Comparison of ENCODE assay signal across 15 cellular contexts in genomic region chr2:162063281-162063680, GRCh38. TPM values are rescaled to one million over a fixed set of nuclear protein-coding genes. Genes with fewer than 3 reads are reported as not detected.
DNase-seq lines count a peak whose midpoint lies in the region; ATAC-seq lines count a peak whose summit lies in the region.
"Had no signal": no experiment of that assay in that cellular context is flagged by ENCODE, and none has a peak within 500 bp of the region (broad histone marks: within the 10 kb centered on the region; RNA-seq: fewer than 3 reads in every experiment).

No MANE protein-coding gene starts in this region.

- CTCF ChIA-PET in activated CD8-positive, alpha-beta memory T cell treated with anti-CD3 and anti-CD28 coated beads, Interleukin-2, amount 10 ng/mL, durations not matched to agents 7 days and 5 days (lab: Charles Lee): interaction anchor here (1.3 to 3.1 kb wide), 2 partner anchors 10 to 11 kb away, joined by 3 to 14 read pairs; partner anchors contain the start of gene DPP4

- DNase-seq in activated CD8-positive, alpha-beta memory T cell treated with anti-CD3 and anti-CD28 coated beads, Interleukin-2, amount 10 ng/mL, durations not matched to agents 7 days and 5 days: no peak
- no peak for DNase-seq in activated CD8-positive, alpha-beta memory T cell treated with anti-CD3 and anti-CD28 coated beads for 24 hours
- DNase-seq in activated naive CD4-positive, alpha-beta T cell treated with anti-CD3 and anti-CD28 coated beads, Interleukin-2, amount 50 U/mL, for 72 hours (ENCODE audit: low spot score in 2 of 2): no peak
- no peak for DNase-seq in naive thymus-derived CD8-positive, alpha-beta T cell
- DNase-seq in SHP77 (lab: John Stamatoyannopoulos, UW) (no peak), GM03348 (ENCODE audit: low spot score) (no peak), NCI-H526 treated with DMSO at 0.1 percent for 48 hours (lab: John Stamatoyannopoulos, UW) (no peak)
- DNase-seq: activated B cell treated with CpG ODN at 0.5 μM for 24 hours, DMS79 treated with DMSO at 0.1 percent for 48 hours, endodermal cell, mesendoderm, SK-N-SH, substantia nigra had no signal

- peaks cover 76% of the 10 kb centered on the region for H3K4me1 Mint-ChIP-seq in activated CD8-positive, alpha-beta memory T cell treated with anti-CD3 and anti-CD28 coated beads, Interleukin-2, amount 10 ng/mL, durations not matched to agents 7 days and 5 days
- peaks cover 27 to 68% (median 50%) of the 10 kb centered on the region in 4 donors for H3K4me1 Mint-ChIP-seq in naive thymus-derived CD8-positive, alpha-beta T cell

- H3K4me3 Mint-ChIP-seq in activated CD8-positive, alpha-beta memory T cell treated with anti-CD3 and anti-CD28 coated beads, Interleukin-2, amount 10 ng/mL, durations not matched to agents 7 days and 5 days: peak overlapping the region; percentile 53
- peak overlapping the region; percentile 62 to 87 (median 79) for H3K4me3 Mint-ChIP-seq in naive thymus-derived CD8-positive, alpha-beta T cell
- H3K4me3 Mint-ChIP-seq: activated B cell treated with CpG ODN at 0.5 μM for 24 hours, endodermal cell had no signal

- peak overlapping the region; percentile 85 for H3K27ac Mint-ChIP-seq in activated CD8-positive, alpha-beta memory T cell treated with anti-CD3 and anti-CD28 coated beads, Interleukin-2, amount 10 ng/mL, durations not matched to agents 7 days and 5 days
- peak overlapping the region; percentile 39 to 78 for H3K27ac Mint-ChIP-seq in activated naive CD4-positive, alpha-beta T cell treated with anti-CD3 and anti-CD28 coated beads, Interleukin-2, amount 50 U/mL, for 72 hours
- H3K27ac Mint-ChIP-seq in naive thymus-derived CD8-positive, alpha-beta T cell: peak overlapping the region; percentile 75 to 97 (median 93)
- H3K27ac Mint-ChIP-seq: endodermal cell had no signal

- peak; percentile 2 for ATAC-seq in activated CD8-positive, alpha-beta memory T cell treated with anti-CD3 and anti-CD28 coated beads, Interleukin-2, amount 10 ng/mL, durations not matched to agents 7 days and 5 days
- peak; percentile 5 for ATAC-seq in GM21423 (IDR thresholded peaks at IDR 0.05; ENCODE audit: unreplicated experiment)
- peak; percentile 8 to 49 for ATAC-seq in activated naive CD4-positive, alpha-beta T cell treated with anti-CD3 and anti-CD28 coated beads, Interleukin-2, amount 50 U/mL, for 72 hours
- peak in 1 of 2 donors; percentile 25 for ATAC-seq in naive thymus-derived CD8-positive, alpha-beta T cell
- ATAC-seq: gastroesophageal sphincter had no signal

- peaks cover 68% of the 10 kb centered on the region for H3K36me3 Mint-ChIP-seq in activated CD8-positive, alpha-beta memory T cell treated with anti-CD3 and anti-CD28 coated beads, Interleukin-2, amount 10 ng/mL, durations not matched to agents 7 days and 5 days
- H3K36me3 Mint-ChIP-seq in activated naive CD4-positive, alpha-beta T cell treated with anti-CD3 and anti-CD28 coated beads, Interleukin-2, amount 50 U/mL, for 72 hours: peaks cover 0 to 21% of the 10 kb centered on the region in 2 donors
- H3K36me3 Mint-ChIP-seq in naive thymus-derived CD8-positive, alpha-beta T cell: peaks cover 0 to 5% (median 2%) of the 10 kb centered on the region in 3 donors

- POLR2A ChIA-PET in naive thymus-derived CD8-positive, alpha-beta T cell (lab: Charles Lee): interaction anchor here (1.2 to 3.3 kb wide), 2 partner anchors 10 to 14 kb away, joined by 4 to 16 read pairs; partner anchors contain the start of gene DPP4

- no peaks in the 10 kb centered on the region for H3K9me3 Mint-ChIP-seq in activated CD8-positive, alpha-beta memory T cell treated with anti-CD3 and anti-CD28 coated beads, Interleukin-2, amount 10 ng/mL, durations not matched to agents 7 days and 5 days (ENCODE audit: low read depth)
- peaks cover 0 to 4% of the 10 kb centered on the region in 2 donors for H3K9me3 Mint-ChIP-seq in activated naive CD4-positive, alpha-beta T cell treated with anti-CD3 and anti-CD28 coated beads, Interleukin-2, amount 50 U/mL, for 72 hours
- no peaks in the 10 kb centered on the region for H3K9me3 Mint-ChIP-seq in naive thymus-derived CD8-positive, alpha-beta T cell
- H3K9me3 Mint-ChIP-seq: activated B cell treated with CpG ODN at 0.5 μM for 24 hours had no signal

- H3K27me3 Mint-ChIP-seq in activated CD8-positive, alpha-beta memory T cell treated with anti-CD3 and anti-CD28 coated beads, Interleukin-2, amount 10 ng/mL, durations not matched to agents 7 days and 5 days: no peaks in the 10 kb centered on the region
- no peaks in the 10 kb centered on the region for H3K27me3 Mint-ChIP-seq in naive thymus-derived CD8-positive, alpha-beta T cell
- H3K27me3 Mint-ChIP-seq: activated B cell treated with CpG ODN at 0.5 μM for 24 hours had no signal

RNA-seq across cellular contexts. Expression of gene DPP4, which starts 10.7 kb away (rescaled TPM):
- 100 to 1,000 TPM; 106 to 115 TPM for total RNA-seq in activated CD8-positive, alpha-beta memory T cell treated with anti-CD3 and anti-CD28 coated beads, Interleukin-2, amount 10 ng/mL, durations not matched to agents 7 days and 5 days
- 10 to 100 TPM in 1 of 2 donors, 1 to 10 TPM in 1; 5.1 to 42.0 TPM for total RNA-seq in activated naive CD4-positive, alpha-beta T cell treated with anti-CD3 and anti-CD28 coated beads, Interleukin-2, amount 50 U/mL, for 72 hours
- 10 to 100 TPM; 23.4 to 27.0 TPM for total RNA-seq in naive thymus-derived CD8-positive, alpha-beta T cell
- polyA plus RNA-seq in naive thymus-derived CD8-positive, alpha-beta T cell: 10 to 100 TPM; 13.3 to 49.6 (median 44.4) TPM
